Comparison of ENCODE assay signal across 8 cellular contexts in genomic region chr16:29805232-29806095, GRCh38. TPM values are rescaled to one million over a fixed set of nuclear protein-coding genes. Genes with fewer than 3 reads are reported as not detected.
DNase-seq lines count a peak whose midpoint lies in the region; ATAC-seq and TF ChIP-seq lines count a peak whose summit lies in the region.

No MANE protein-coding gene starts in this region.

- H4K20me1 ChIP-seq in IMR-90 (ENCODE audit: insufficient read depth, low read length), result peaks cover 19% of the 10 kb centered on the region

- H3K4me1 ChIP-seq in IMR-90 (ENCODE audit: control insufficient read depth, insufficient read depth, low read length) (peaks cover 15% of the 10 kb centered on the region), mucosa of descending colon (ENCODE audit: low read depth) (peaks cover 33% of the 10 kb centered on the region)

- H3K27ac ChIP-seq in IMR-90 (ENCODE audit: insufficient read depth, low read length) (peak overlapping the region; percentile 96), epithelial cell of prostate (peak overlapping the region; percentile 80)

- TF ChIP-seq CTCF in IMR-90 (conservative IDR thresholded peaks at IDR 0.05; ENCODE audit: low read depth, low read length) (no peak), mucosa of descending colon (IDR thresholded peaks at IDR 0.05) (no peak)

- peak; percentile 77; the same call in 1 of the 2 replicates for TF ChIP-seq POLR2A in IMR-90 (IDR thresholded peaks at IDR 0.05; ENCODE audit: low read depth, low read length)

- peak overlapping the region; percentile 97 for H4K5ac ChIP-seq in IMR-90 (ENCODE audit: low read depth, low read length)

- peak overlapping the region; percentile 94 for H3K4me2 ChIP-seq in IMR-90 (ENCODE audit: low read depth, low read length)

- peak overlapping the region; percentile 97 to 99 for H4K8ac ChIP-seq in IMR-90 (ENCODE audit: low read depth in 2 of 2, low read length in 2 of 2)

- POLR2A ChIA-PET in IMR-90 (lab: Charles Lee; ENCODE audit: unreplicated experiment), result interaction anchor here (1.1 kb wide), 1 partner anchor 8 kb away, joined by 5 read pairs; no protein-coding TSS in a partner anchor

- H3K4me3 ChIP-seq in IMR-90 (ENCODE audit: insufficient read depth, low read depth, low read length), result peak overlapping the region; percentile 79
- peak overlapping the region; percentile 65 for H3K4me3 ChIP-seq in mucosa of descending colon

- CTCF ChIA-PET in IMR-90 (lab: Yijun Ruan, JAX), result interaction anchor here (1.3 kb wide), 1 partner anchor 15 kb away, joined by 3 read pairs; the partner anchor contains the start of gene KIF22

- no peaks in the 10 kb centered on the region for H3K27me3 ChIP-seq in IMR-90 (ENCODE audit: control insufficient read depth, insufficient read depth, low read length)

- peak overlapping the region; percentile 97 for H3K9ac ChIP-seq in IMR-90 (ENCODE audit: low read depth, low read length)

- peak overlapping the region; percentile 99 for H2AK9ac ChIP-seq in IMR-90 (replicated peaks; ENCODE audit: low read depth, low read length, poor library complexity)

- H2BK20ac ChIP-seq in IMR-90 (ENCODE audit: low read depth, low read length), result no peak overlapping the region

- peak overlapping the region; percentile 100 for H2AK5ac ChIP-seq in IMR-90 (ENCODE audit: low read depth, low read length)

- no peak overlapping the region; the same call in 2 of the 3 replicates for H2BK15ac ChIP-seq in IMR-90 (ENCODE audit: low read depth, low read length)

- no peak for TF ChIP-seq RAD21 in IMR-90 (IDR thresholded peaks at IDR 0.05; ENCODE audit: low read length)

- peak overlapping the region; percentile 82 for H3K56ac ChIP-seq in IMR-90 (ENCODE audit: extremely low read depth, insufficient read depth, low read length)

- intact Hi-C loops in IMR-90 (cut with micrococcal nuclease), result loop anchor here (1.0 kb wide), 1 partner anchor 105 kb away; no protein-coding TSS in a partner anchor
- intact Hi-C loops in mucosa of descending colon (cut with DNase I, micrococcal nuclease), result no loop called here

- WGBS in IMR-90 (ENCODE audit: extremely low coverage in 2 of 2, insufficient read length in 1 of 2), 2 experiments, result 1% methylated on average over 34 of the region's 103 CpGs; no CpG with 5 or more reads in 1 of the 2 experiments

- peak overlapping the region; percentile 96 for H4K91ac ChIP-seq in IMR-90 (ENCODE audit: insufficient read depth, low read depth, low read length)

- peak; percentile 96 for DNase-seq in DMS114 treated with DMSO at 0.1 percent for 48 hours (lab: John Stamatoyannopoulos, UW; ENCODE audit: unreplicated experiment)
- DNase-seq in IMR-90, result peak; percentile 97
- DNase-seq in OCI-M1 (lab: John Stamatoyannopoulos, UW), result peak; percentile 99
- peak; percentile 97 for DNase-seq in activated T-cell treated with anti-CD3 and anti-CD28 coated beads, Interleukin-2, amount 50 U/mL, for 1 hour
- peak; percentile 89 for DNase-seq in epithelial cell of prostate (ENCODE audit: low read depth, low spot score)
- DNase-seq in mucosa of descending colon, result peak; percentile 98 to 99 (median 99)
- DNase-seq in stimulated activated CD8-positive, alpha-beta memory T cell treated with anti-CD3 and anti-CD28 coated beads, Interleukin-2, amount 100 ng/mL, for 48 hours (ENCODE audit: low read depth in 2 of 2), result peak; percentile 96 to 97

- peaks cover 24% of the 10 kb centered on the region for H3K36me3 ChIP-seq in IMR-90 (ENCODE audit: control insufficient read depth, insufficient read depth, low read length)
- H3K36me3 ChIP-seq in mucosa of descending colon (ENCODE audit: low read depth), result no peaks in the 10 kb centered on the region

- peak overlapping the region; percentile 75 for H2BK120ac ChIP-seq in IMR-90 (ENCODE audit: low read depth, low read length)

- H2BK5ac ChIP-seq in IMR-90 (ENCODE audit: low read depth, low read length, poor library complexity, severe bottlenecking), result peak overlapping the region; percentile 96

- no TSS peak for BruUV-seq in IMR-90 (replicated peaks; lab: Mats Ljungman, UMichigan)

- 0 out of 2 replicates have a peak, but pooled peaks cover 3% of the 10 kb centered on the region for H3K9me1 ChIP-seq in IMR-90 (ENCODE audit: insufficient read depth, low read length)

- peak overlapping the region; percentile 77; the same call in 1 of the 2 replicates for H3K23ac ChIP-seq in IMR-90 (ENCODE audit: low read depth, low read length)

- H3K9me3 ChIP-seq in IMR-90 (ENCODE audit: control insufficient read depth, insufficient read depth, low read length) (no peaks in the 10 kb centered on the region), mucosa of descending colon (no peaks in the 10 kb centered on the region)

- peak overlapping the region; percentile 98 for H3K4ac ChIP-seq in IMR-90 (ENCODE audit: low read depth, low read length)

- ATAC-seq in GM21528 (IDR thresholded peaks at IDR 0.05; ENCODE audit: low FRiP score, unreplicated experiment) (peak; percentile 52), IMR-90 (ENCODE audit: low read depth) (peak; percentile 69), mucosa of descending colon (peak; percentile 85)

- in situ Hi-C loops in IMR-90 (cut with MboI; ENCODE audit: low sequenced_read_pairs), result no loop called here

- H3K18ac ChIP-seq in IMR-90 (ENCODE audit: low read depth, low read length), result peak overlapping the region; percentile 58

- peak overlapping the region; percentile 89 for H2AFZ ChIP-seq in IMR-90 (replicated peaks; ENCODE audit: low read length, poor library complexity)

- peak overlapping the region; percentile 99 for H3K14ac ChIP-seq in IMR-90 (replicated peaks; ENCODE audit: low read depth, low read length)

- H3K79me1 ChIP-seq in IMR-90 (ENCODE audit: low read depth in 1 of 2, low read length in 2 of 2), result peaks cover 4 to 35% of the 10 kb centered on the region in 2 experiments; a peak in 3 of 4 replicates

- dilution Hi-C loops in IMR-90 (cut with HindIII; ENCODE audit: low sequenced_read_pairs, unreplicated experiment), result no loop called here

TF ChIP-seq in IMR-90, 13 proteins besides CTCF, POLR2A, EP300 and RAD21 (continues in another document):
- TF ChIP-seq NFE2L2 (IDR thresholded peaks at IDR 0.05; ENCODE audit: low read depth, low read length) (no peak), ELK1 (IDR thresholded peaks at IDR 0.05; ENCODE audit: borderline replicate concordance, low read depth, low read length) (no peak), RFX5 (IDR thresholded peaks at IDR 0.05; ENCODE audit: low read depth, low read length) (no peak), CHD1 (IDR thresholded peaks at IDR 0.05; ENCODE audit: low read depth, low read length) (no peak), USF2 (IDR thresholded peaks at IDR 0.05; ENCODE audit: low read depth, low read length) (peak; percentile 46; the same call in 1 of the 2 replicates), RCOR1 (IDR thresholded peaks at IDR 0.05; ENCODE audit: insufficient replicate concordance, low read length) (no peak), SMC3 (IDR thresholded peaks at IDR 0.05; ENCODE audit: low read depth, low read length) (no peak), MXI1 (IDR thresholded peaks at IDR 0.05; ENCODE audit: borderline replicate concordance, low read depth, low read length) (peak; percentile 58; the same call in 1 of the 2 replicates), MAZ (IDR thresholded peaks at IDR 0.05; ENCODE audit: borderline replicate concordance, low read depth, low read length) (peak; percentile 99), CEBPB (IDR thresholded peaks at IDR 0.05; ENCODE audit: low read depth, low read length) (no peak)

RNA-seq across cellular contexts. Expression of gene MAZ, which starts 0.9 kb away (rescaled TPM):
- total RNA-seq in IMR-90 (2012; rRNA removed), result 113 and 127 TPM in 2 replicates
- polyA plus RNA-seq in IMR-90 (2012; rRNA removed), result 124 and 138 TPM in 2 replicates
- 55.6 and 129 TPM in 2 replicates for polyA plus RNA-seq in IMR-90 (2012; cell fraction: cytosol; rRNA removed)
- polyA plus RNA-seq in IMR-90 (2012; cell fraction: nucleus; rRNA removed; ENCODE audit: low replicate concordance), result 105 and 180 TPM in 2 replicates
- 100 to 1,000 TPM; 224 to 415 (median 225) TPM for total RNA-seq in mucosa of descending colon

RNA-seq across cellular contexts. Expression of gene PRRT2, which starts 6.5 kb away (rescaled TPM):
- total RNA-seq in IMR-90 (2012; rRNA removed) (0.90 and 1.4 TPM in 2 replicates), mucosa of descending colon (10 to 100 TPM in 1 of 3 donors, under 1 TPM in 2; 0.81 to 15.2 (median 0.94) TPM)
- polyA plus RNA-seq in IMR-90 (2012; rRNA removed), result 10.5 and 10.7 TPM in 2 replicates
- polyA plus RNA-seq in IMR-90 (2012; cell fraction: cytosol; rRNA removed), result 2.2 and 2.7 TPM in 2 replicates
- polyA plus RNA-seq in IMR-90 (2012; cell fraction: nucleus; rRNA removed; ENCODE audit: low replicate concordance), result 150 and 201 TPM in 2 replicates

RNA-seq across cellular contexts. Expression of gene PAGR1, which starts 10.5 kb away (rescaled TPM):
- total RNA-seq in IMR-90 (2012; rRNA removed), result 10.6 and 15.3 TPM in 2 replicates
- 22.1 and 26.4 TPM in 2 replicates for polyA plus RNA-seq in IMR-90 (2012; rRNA removed)
- polyA plus RNA-seq in IMR-90 (2012; cell fraction: cytosol; rRNA removed), result 21.9 and 41.0 TPM in 2 replicates
- polyA plus RNA-seq in IMR-90 (2012; cell fraction: nucleus; rRNA removed; ENCODE audit: low replicate concordance), result 159 and 162 TPM in 2 replicates
- total RNA-seq in mucosa of descending colon, result 10 to 100 TPM; 15.6 to 25.1 (median 20.5) TPM

RNA-seq across cellular contexts. Expression of gene MVP, which starts 14.8 kb away (rescaled TPM):
- 221 and 319 TPM in 2 replicates for total RNA-seq in IMR-90 (2012; rRNA removed)
- polyA plus RNA-seq in IMR-90 (2012; rRNA removed), result 204 and 231 TPM in 2 replicates
- polyA plus RNA-seq in IMR-90 (2012; cell fraction: cytosol; rRNA removed), result 95.3 and 159 TPM in 2 replicates
- 358 and 633 TPM in 2 replicates for polyA plus RNA-seq in IMR-90 (2012; cell fraction: nucleus; rRNA removed; ENCODE audit: low replicate concordance)
- 100 to 1,000 TPM; 307 to 552 (median 529) TPM for total RNA-seq in mucosa of descending colon

RNA-seq across cellular contexts. Expression of gene KIF22, which starts 14.9 kb away (rescaled TPM):
- total RNA-seq in IMR-90 (2012; rRNA removed), result 40.8 and 43.0 TPM in 2 replicates
- polyA plus RNA-seq in IMR-90 (2012; rRNA removed), result 65.1 and 66.0 TPM in 2 replicates
- polyA plus RNA-seq in IMR-90 (2012; cell fraction: cytosol; rRNA removed), result 29.9 and 41.8 TPM in 2 replicates
- polyA plus RNA-seq in IMR-90 (2012; cell fraction: nucleus; rRNA removed; ENCODE audit: low replicate concordance), result 96.9 and 151 TPM in 2 replicates
- total RNA-seq in mucosa of descending colon, result 10 to 100 TPM; 24.7 to 56.2 (median 53.0) TPM

Comparison
In these comparisons a context has a peak if more than half of its experiments do, and no peak if none do; other contexts are left out.
1. Peak in every context shown above with its lines: DNase-seq, ATAC-seq, H3K4me3 ChIP-seq and H3K27ac ChIP-seq.